1 cellular context compared by ENCODE assay signal in the genomic region with DNA sequence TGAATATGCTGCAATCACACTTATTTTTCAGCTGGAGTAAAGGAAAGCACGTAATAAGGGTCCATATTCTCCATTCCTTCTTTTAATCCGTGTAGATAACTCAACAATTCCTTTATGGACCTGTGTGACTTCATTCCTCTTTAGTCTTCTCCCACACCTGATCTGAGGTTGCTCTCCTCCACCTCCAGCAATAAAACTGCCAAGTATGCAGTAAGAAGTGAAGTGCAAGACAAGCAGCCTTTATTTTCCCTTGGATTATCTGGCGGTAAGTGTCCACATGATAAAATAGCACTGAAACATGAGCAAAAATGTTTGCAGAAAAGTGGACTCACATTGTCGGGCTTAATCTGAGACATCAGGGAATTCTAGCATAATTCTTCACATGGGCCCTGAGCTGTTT.
TF ChIP-seq lines count a peak whose summit lies in the region.

No MANE protein-coding gene starts in this region.

TF ChIP-seq in K562, 482 proteins besides CTCF, POLR2A, EP300 and RAD21:
- TF ChIP-seq ZC3H8 (IDR thresholded peaks at IDR 0.05) (no peak), MAZ (CRISPR knock-in tag; conservative IDR thresholded peaks at IDR 0.05 in 1 of 2, IDR thresholded peaks at IDR 0.05 in 1 of 2) (0 out of 4 replicates have a peak, but pooled peaks of 1 of the 2 experiments have one; percentile 4), ZNF780A (CRISPR knock-in tag; IDR thresholded peaks at IDR 0.05) (no peak), LCOR (CRISPR knock-in tag; IDR thresholded peaks at IDR 0.05) (peak; percentile 6; the same call in 1 of the 2 replicates), CEBPG (CRISPR knock-in tag; IDR thresholded peaks at IDR 0.05) (no peak), CEBPG (tag; conservative IDR thresholded peaks at IDR 0.05 in 1 of 2, IDR thresholded peaks at IDR 0.05 in 1 of 2) (0 out of 4 replicates have a peak, but pooled peaks of 1 of the 2 experiments have one; percentile 6)
